ENCODE assay signal across 17 cellular contexts in genomic region chr10:24254180-24254579, GRCh38. TPM values are rescaled to one million over a fixed set of nuclear protein-coding genes. Genes with fewer than 3 reads are reported as not detected.
DNase-seq lines count a peak whose midpoint lies in the region; ATAC-seq and TF ChIP-seq lines count a peak whose summit lies in the region.
"Had no signal": no experiment of that assay in that cellular context is flagged by ENCODE, and none has a peak within 500 bp of the region (broad histone marks: within the 10 kb centered on the region; RNA-seq: fewer than 3 reads in every experiment).

No MANE protein-coding gene starts in this region.

- TF ChIP-seq CTCF in Caco-2 (IDR thresholded peaks at IDR 0.05; ENCODE audit: insufficient read depth in 1 of 2, low read depth in 1 of 2, low read length in 1 of 2, severe bottlenecking in 1 of 2, unreplicated experiment in 1 of 2) (no peak), SK-N-SH (IDR thresholded peaks at IDR 0.05) (no peak), parathyroid adenoma (IDR thresholded peaks at IDR 0.05) (no peak), CD14-positive monocyte (IDR thresholded peaks at IDR 0.05) (no peak)
- TF ChIP-seq CTCF in CD4-positive, alpha-beta T cell (IDR thresholded peaks at IDR 0.05): no peak

- no peaks in the 10 kb centered on the region for H3K9me3 Mint-ChIP-seq in Caco-2 (ENCODE audit: unreplicated experiment)
- no peaks in the 10 kb centered on the region for H3K9me3 Mint-ChIP-seq in CD4-positive, alpha-beta T cell
- peaks cover 0 to 11% (median 0%) of the 10 kb centered on the region in 7 donors for H3K9me3 Mint-ChIP-seq in CD14-positive monocyte
- H3K9me3 Mint-ChIP-seq: brain; CD8-positive, alpha-beta memory T cell had no signal

- CTCF ChIA-PET in Caco-2 (lab: Charles Lee): no interaction called here
- CTCF ChIA-PET in SK-N-SH (lab: Yijun Ruan, JAX): interaction anchor here (0.6 kb wide), 1 partner anchor 105 kb away, joined by 3 read pairs; no protein-coding TSS in a partner anchor
- CTCF ChIA-PET in CD4-positive, alpha-beta T cell (lab: Charles Lee): no interaction called here

- H3K4me1 ChIP-seq in Caco-2 (peaks cover 57% of the 10 kb centered on the region), SK-N-SH (ENCODE audit: control insufficient read depth in 1 of 2, insufficient read depth in 2 of 2, low read depth in 1 of 2, low read length in 1 of 2) (peaks cover 16 to 33% of the 10 kb centered on the region in 2 experiments), parathyroid adenoma (peaks cover 66% of the 10 kb centered on the region)
- H3K4me1 ChIP-seq: uterus had no signal

- no peaks in the 10 kb centered on the region for H3K9me2 ChIP-seq in SK-N-SH

- H3K9me3 ChIP-seq in Caco-2 (no peaks in the 10 kb centered on the region), SK-N-SH (no peaks in the 10 kb centered on the region), parathyroid adenoma (ENCODE audit: control insufficient read depth, low read length) (no peaks in the 10 kb centered on the region)
- H3K9me3 ChIP-seq in CD4-positive, alpha-beta T cell (ENCODE audit: control insufficient read depth, low read length): no peaks in the 10 kb centered on the region
- H3K9me3 ChIP-seq: uterus had no signal

- H4K20me1 ChIP-seq in SK-N-SH (ENCODE audit: insufficient read depth): no peaks in the 10 kb centered on the region

- H3K36me3 Mint-ChIP-seq in Caco-2 (ENCODE audit: insufficient read depth, unreplicated experiment) (peaks cover 60% of the 10 kb centered on the region), CD14-positive monocyte (no peaks in the 10 kb centered on the region)
- H3K36me3 Mint-ChIP-seq in CD4-positive, alpha-beta T cell (ENCODE audit: low read depth): no peaks in the 10 kb centered on the region
- H3K36me3 Mint-ChIP-seq: brain; CD8-positive, alpha-beta memory T cell had no signal

- H3K27ac Mint-ChIP-seq in Caco-2 (ENCODE audit: unreplicated experiment) (peak overlapping the region; percentile 75), CD14-positive monocyte (no peak overlapping the region)
- no peak overlapping the region for H3K27ac Mint-ChIP-seq in CD4-positive, alpha-beta T cell
- H3K27ac Mint-ChIP-seq: CD8-positive, alpha-beta memory T cell had no signal

- no peaks in the 10 kb centered on the region for H3K79me2 ChIP-seq in SK-N-SH (ENCODE audit: insufficient read depth)
- H3K79me2 ChIP-seq in parathyroid adenoma: peaks cover 21% of the 10 kb centered on the region

- intact Hi-C loops in Caco-2 (cut with micrococcal nuclease; ENCODE audit: unreplicated experiment) (loop anchor here (5.0 kb wide), 1 partner anchor 47 kb away; the partner anchor contains the start of gene KIAA1217), head of caudate nucleus (cut with DNase I) (no loop called here), CD14-positive monocyte (cut with micrococcal nuclease) (no loop called here)
- intact Hi-C loops in CD4-positive, alpha-beta T cell (cut with DNase I, micrococcal nuclease): no loop called here

- BruUV-seq in Caco-2 (replicated peaks; lab: Mats Ljungman, UMichigan): no TSS peak

- H3K4me3 ChIP-seq in Caco-2 (ENCODE audit: low read depth, low read length) (no peak overlapping the region), SK-N-SH (ENCODE audit: low read depth in 2 of 2, low read length in 1 of 2) (no peak overlapping the region), parathyroid adenoma (ENCODE audit: low read depth, low read length) (no peak overlapping the region)
- H3K4me3 ChIP-seq: uterus had no signal

- H3K9ac ChIP-seq in SK-N-SH (no peak overlapping the region), parathyroid adenoma (no peak overlapping the region)

- H3K4me1 Mint-ChIP-seq in Caco-2 (ENCODE audit: low read depth, unreplicated experiment): peaks cover 46% of the 10 kb centered on the region
- H3K4me1 Mint-ChIP-seq in CD4-positive, alpha-beta T cell (ENCODE audit: low read depth): no peaks in the 10 kb centered on the region
- H3K4me1 Mint-ChIP-seq in CD14-positive monocyte: no peaks in the 10 kb centered on the region
- H3K4me1 Mint-ChIP-seq: CD8-positive, alpha-beta memory T cell had no signal

- no peaks in the 10 kb centered on the region for H3K27me3 Mint-ChIP-seq in Caco-2 (ENCODE audit: insufficient read depth, unreplicated experiment)
- H3K27me3 Mint-ChIP-seq in CD4-positive, alpha-beta T cell: no peaks in the 10 kb centered on the region
- peaks cover 0 to 3% (median 2%) of the 10 kb centered on the region in 3 donors for H3K27me3 Mint-ChIP-seq in CD14-positive monocyte (ENCODE audit: low read depth in 3 of 3)
- H3K27me3 Mint-ChIP-seq: brain; CD8-positive, alpha-beta memory T cell had no signal

- 0 out of 2 replicates have a peak, but pooled peaks cover 4% of the 10 kb centered on the region for H3K36me3 ChIP-seq in Caco-2 (ENCODE audit: control insufficient read depth, insufficient read depth, low read length)
- H3K36me3 ChIP-seq in SK-N-SH (replicated peaks in 1 of 2; ENCODE audit: control insufficient read depth in 1 of 2, insufficient read depth in 2 of 2, low read length in 1 of 2): no peaks in the 10 kb centered on the region
- no peaks in the 10 kb centered on the region for H3K36me3 ChIP-seq in parathyroid adenoma (ENCODE audit: control insufficient read depth, insufficient read depth, low read length)
- H3K36me3 ChIP-seq: uterus had no signal

- H3K27me3 ChIP-seq in Caco-2 (replicated peaks; ENCODE audit: control insufficient read depth, insufficient read depth, low read length) (no peaks in the 10 kb centered on the region), SK-N-SH (ENCODE audit: insufficient read depth) (no peaks in the 10 kb centered on the region), parathyroid adenoma (ENCODE audit: control insufficient read depth, insufficient read depth, low read length) (no peaks in the 10 kb centered on the region)
- H3K27me3 ChIP-seq in CD4-positive, alpha-beta T cell (ENCODE audit: control insufficient read depth, insufficient read depth, low read length): no peaks in the 10 kb centered on the region
- H3K27me3 ChIP-seq: uterus had no signal

- no peak overlapping the region for H2AFZ ChIP-seq in SK-N-SH (ENCODE audit: low read depth)
- H2AFZ ChIP-seq in parathyroid adenoma: no peak overlapping the region

- POLR2A ChIA-PET in Caco-2 (lab: Charles Lee): no interaction called here
- POLR2A ChIA-PET in SK-N-SH (lab: Yijun Ruan, JAX): no interaction called here
- POLR2A ChIA-PET in CD4-positive, alpha-beta T cell (lab: Charles Lee): no interaction called here

- peaks cover 14% of the 10 kb centered on the region for H3F3A ChIP-seq in SK-N-SH (replicated peaks; ENCODE audit: insufficient read depth)

- 0 out of 4 replicates have a peak, but pooled peaks of 1 of the 2 experiments have one; percentile 34 for TF ChIP-seq EP300 in SK-N-SH (IDR thresholded peaks at IDR 0.05; ENCODE audit: borderline replicate concordance in 1 of 2, low read depth in 1 of 2, low read length in 1 of 2)

- peak overlapping the region; percentile 67 to 75; a peak in 3 of 4 replicates for H3K27ac ChIP-seq in SK-N-SH (ENCODE audit: low read depth in 2 of 2, low read length in 1 of 2)
- H3K27ac ChIP-seq in epithelial cell of prostate: peak overlapping the region; percentile 98
- H3K27ac ChIP-seq in parathyroid adenoma: peak overlapping the region; percentile 97
- H3K27ac ChIP-seq in CD4-positive, alpha-beta T cell (ENCODE audit: low read depth, low read length): no peak overlapping the region
- H3K27ac ChIP-seq: uterus had no signal

- WGBS in SK-N-SH (ENCODE audit: low lambda C conversion rate): 13% methylated on average over 3 of the region's 3 CpGs

- no peak for TF ChIP-seq RAD21 in SK-N-SH (IDR thresholded peaks at IDR 0.05; ENCODE audit: low read length)

- H3K4me3 Mint-ChIP-seq in Caco-2 (ENCODE audit: unreplicated experiment) (no peak overlapping the region), CD14-positive monocyte (no peak overlapping the region)
- H3K4me3 Mint-ChIP-seq in CD4-positive, alpha-beta T cell: no peak overlapping the region
- H3K4me3 Mint-ChIP-seq: brain; CD8-positive, alpha-beta memory T cell had no signal

- no peak for ATAC-seq in CD4-positive, alpha-beta T cell (ENCODE audit: poor library complexity)
- ATAC-seq: sciatic nerve had no signal

- H3K4me2 ChIP-seq in SK-N-SH: no peak overlapping the region
- no peak overlapping the region for H3K4me2 ChIP-seq in parathyroid adenoma (ENCODE audit: low read length)

- DNase-seq in Caco-2 (no peak), SK-N-SH (no peak), epithelial cell of prostate (ENCODE audit: low read depth, low spot score) (no peak), head of caudate nucleus (no peak), HPDE6-E6E7 (ENCODE audit: extremely low spot score) (no peak), CD14-positive monocyte (ENCODE audit: low spot score) (no peak)
- DNase-seq in CD4-positive, alpha-beta T cell: no peak
- DNase-seq: activated gamma-delta T cell treated with Interleukin-2 at 50 U/mL for 16 hours; CD8-positive, alpha-beta memory T cell; effector CD4-positive, alpha-beta T cell; HCEC 1CT; kidney; NCI-H82; uterus had no signal

TF ChIP-seq in SK-N-SH, 30 proteins besides CTCF, POLR2A, EP300 and RAD21 (continues in another document):
- TF ChIP-seq RXRA (IDR thresholded peaks at IDR 0.05; ENCODE audit: borderline replicate concordance, low read depth): peak; percentile 38; the same call in 1 of the 2 replicates
- no peak for TF ChIP-seq NRF1 (IDR thresholded peaks at IDR 0.05; ENCODE audit: low read depth, low read length)
- TF ChIP-seq MXI1 (IDR thresholded peaks at IDR 0.05; ENCODE audit: low read depth, low read length): no peak
- TF ChIP-seq SIN3A (IDR thresholded peaks at IDR 0.05; ENCODE audit: borderline replicate concordance, low read depth, low read length): no peak
- no peak for TF ChIP-seq YY1 (IDR thresholded peaks at IDR 0.05; ENCODE audit: low read depth)
- TF ChIP-seq TEAD4 (IDR thresholded peaks at IDR 0.05; ENCODE audit: borderline replicate concordance, insufficient read depth): peak; percentile 46; the same call in 1 of the 2 replicates
- no peak for TF ChIP-seq MEF2A (IDR thresholded peaks at IDR 0.05; ENCODE audit: borderline replicate concordance, low read depth)
- no peak for TF ChIP-seq RCOR1 (IDR thresholded peaks at IDR 0.05; ENCODE audit: low read length)
- TF ChIP-seq RFX5 (IDR thresholded peaks at IDR 0.05; ENCODE audit: low read length): no peak
- no peak for TF ChIP-seq FOXJ3 (CRISPR knock-in tag; IDR thresholded peaks at IDR 0.05)
- TF ChIP-seq FOSL2 (IDR thresholded peaks at IDR 0.05; ENCODE audit: borderline replicate concordance, low read depth): peak; percentile 75
- no peak for TF ChIP-seq CHD2 (IDR thresholded peaks at IDR 0.05; ENCODE audit: low read length, partially characterized antibody)

RNA-seq across cellular contexts. Expression of gene KIAA1217, which starts 45.2 kb away (rescaled TPM):
- total RNA-seq in Caco-2 (2022): 166 and 171 TPM in 2 replicates
- polyA plus RNA-seq in SK-N-SH (2012; rRNA removed) (4.2 and 7.2 TPM in 2 replicates), CD14-positive monocyte (not detected)
- polyA plus RNA-seq in SK-N-SH (2012; cell fraction: cytosol; rRNA removed): 4.4 and 5.3 TPM in 2 replicates
- polyA plus RNA-seq in SK-N-SH (2012; cell fraction: nucleus; rRNA removed): 15.2 and 19.9 TPM in 2 replicates
- not detected for total RNA-seq in CD4-positive, alpha-beta T cell
- polyA plus RNA-seq: CD8-positive, alpha-beta memory T cell had no signal

Comparison
In these comparisons a context has a peak if more than half of its experiments do, and no peak if none do; other contexts are left out.
1. RNA of gene KIAA1217, which starts 45.2 kb away (total RNA-seq): 166 to 171 TPM in Caco-2; not detected in CD4-positive, alpha-beta T cell; every median in the first group is over 100 times any median in the second.